In genomic region chr18:41954827-41955613, GRCh38 we compare ENCODE assay signal across 8 cellular contexts. TPM values are rescaled to one million over a fixed set of nuclear protein-coding genes. Genes with fewer than 3 reads are reported as not detected.
DNase-seq lines count a peak whose midpoint lies in the region; ATAC-seq and TF ChIP-seq lines count a peak whose summit lies in the region.

PIK3C3 (plus strand) TSS chr18:41955234; CDS start chr18:41955292, 58 bp downstream.

- DNase-seq in GM10248 (ENCODE audit: extremely low spot score), result peak; percentile 91
- peak; percentile 94 for DNase-seq in NCI-H1105 (lab: John Stamatoyannopoulos, UW)
- peak; percentile 92 for DNase-seq in SKM-1 treated with dmso at 0.1 percent for 144 hours (lab: John Stamatoyannopoulos, UW; ENCODE audit: unreplicated experiment)
- peak; percentile 98 for DNase-seq in glomerular visceral epithelial cell (ENCODE audit: extremely low spot score)
- DNase-seq in omental fat pad (ENCODE audit: low spot score), result peak; percentile 86
- peak; percentile 96 for DNase-seq in testis

- POLR2A ChIA-PET in GM10248 (lab: Yijun Ruan, JAX), result interaction anchor here (0.8 kb wide), 1 partner anchor 18 kb away, joined by 4 read pairs; no protein-coding TSS in a partner anchor

- CTCF ChIA-PET in GM10248 (lab: Yijun Ruan, JAX), result interaction anchor here (1.0 to 1.8 kb wide), 3 partner anchors 17 to 73 kb away, joined by 3 to 6 read pairs (median 3); no protein-coding TSS in a partner anchor

- H3K9me3 ChIP-seq in testis, result no peaks in the 10 kb centered on the region

- 0 to 1% methylated on average over 37 to 38 of the region's 38 CpGs for WGBS in testis, 2 donors

- peaks cover 4% of the 10 kb centered on the region for H3K27me3 Mint-ChIP-seq in activated naive CD8-positive, alpha-beta T cell

- peaks cover 40% of the 10 kb centered on the region for H3K4me1 Mint-ChIP-seq in activated naive CD8-positive, alpha-beta T cell (ENCODE audit: low read depth)

- TF ChIP-seq CTCF in GM10248 (IDR thresholded peaks at IDR 0.05; ENCODE audit: control extremely low read depth, extremely low read depth, low read depth, missing control alignments) (no peak), omental fat pad (IDR thresholded peaks at IDR 0.05) (no peak), testis (IDR thresholded peaks at IDR 0.05) (no peak)

- no peaks in the 10 kb centered on the region for H3K36me3 ChIP-seq in testis (ENCODE audit: low read depth, missing control alignments)

- ATAC-seq in HG02623 (IDR thresholded peaks at IDR 0.05; ENCODE audit: unreplicated experiment) (peak; percentile 99), omental fat pad (ENCODE audit: low FRiP score) (peak; percentile 99)

- TF ChIP-seq POLR2A in testis (IDR thresholded peaks at IDR 0.05), result no peak

- no peaks in the 10 kb centered on the region for H3K27me3 ChIP-seq in testis

- intact Hi-C loops in testis (cut with DNase I; ENCODE audit: low total_unique reads), result no loop called here

- H3K36me3 Mint-ChIP-seq in activated naive CD8-positive, alpha-beta T cell, result peaks cover 12% of the 10 kb centered on the region

- peak within 1 kb of the TSS; percentile 70 to 81 for H3K27ac ChIP-seq in testis

- H3K4me3 ChIP-seq in testis, result peak within 1 kb of the TSS; percentile 89 to 92

- H3K4me3 Mint-ChIP-seq in activated naive CD8-positive, alpha-beta T cell, result peak within 1 kb of the TSS; percentile 100

- no peaks in the 10 kb centered on the region for H3K9me3 Mint-ChIP-seq in activated naive CD8-positive, alpha-beta T cell (ENCODE audit: low read depth)

- H3K4me1 ChIP-seq in testis, result no peaks in the 10 kb centered on the region

- peak within 1 kb of the TSS; percentile 99 for H3K27ac Mint-ChIP-seq in activated naive CD8-positive, alpha-beta T cell

RNA-seq across cellular contexts. Expression of gene PIK3C3, which starts in this region (rescaled TPM):
- total RNA-seq in omental fat pad (10 to 100 TPM; 34.3 to 66.5 (median 38.0) TPM), testis (10 to 100 TPM; 75.1 to 94.1 TPM)
- polyA plus RNA-seq in testis (ENCODE audit: insufficient read depth, low read depth, low replicate concordance), result 56.8 TPM

Comparison
In these comparisons a context has a peak if more than half of its experiments do, and no peak if none do; other contexts are left out.
1. Peak in every context shown above with its lines: DNase-seq, ATAC-seq, H3K4me3 ChIP-seq and H3K27ac ChIP-seq.